13 cellular contexts compared by ENCODE assay signal in genomic region chr5:157306690-157307089, GRCh38. TPM values are rescaled to one million over a fixed set of nuclear protein-coding genes. Genes with fewer than 3 reads are reported as not detected.
DNase-seq lines count a peak whose midpoint lies in the region; TF ChIP-seq lines count a peak whose summit lies in the region.
"Had no signal": no experiment of that assay in that cellular context is flagged by ENCODE, and none has a peak within 500 bp of the region (broad histone marks: within the 10 kb centered on the region; RNA-seq: fewer than 3 reads in every experiment).

No MANE protein-coding gene starts in this region.

- H3K27me3 Mint-ChIP-seq in activated CD4-positive, alpha-beta T cell treated with anti-CD3 and anti-CD28 coated beads, Interleukin-2, amount 10 ng/mL, durations not matched to agents 24 days and 14 days: no peaks in the 10 kb centered on the region

- H3K9me3 Mint-ChIP-seq in activated CD4-positive, alpha-beta T cell treated with anti-CD3 and anti-CD28 coated beads, Interleukin-2, amount 10 ng/mL, durations not matched to agents 24 days and 14 days: no peaks in the 10 kb centered on the region

- H3K36me3 ChIP-seq in OCI-LY1 (ENCODE audit: insufficient read depth, low read length) (peaks cover 92% of the 10 kb centered on the region), neutrophil (peaks cover 96% of the 10 kb centered on the region)

- H3K4me3 ChIP-seq in OCI-LY1 (ENCODE audit: low read depth, low read length, poor library complexity, severe bottlenecking) (no peak overlapping the region), neutrophil (ENCODE audit: low read depth in 1 of 2, low read length in 1 of 2) (no peak overlapping the region)

- no peaks in the 10 kb centered on the region for H3K79me2 ChIP-seq in OCI-LY1 (ENCODE audit: insufficient read depth, low read length)

- DNase-seq in activated CD4-positive, alpha-beta T cell treated with anti-CD3 and anti-CD28 coated beads, Interleukin-2, amount 10 ng/mL, durations not matched to agents 24 days and 14 days: peak; percentile 79
- no peak for DNase-seq in activated CD4-positive, alpha-beta T cell treated with anti-CD3 and anti-CD28 coated beads, Interleukin-2, amount 50 U/mL, for 4 hours
- DNase-seq in activated T-helper 1 cell treated with Interleukin-2 at 50 U/mL for 16 hours (ENCODE audit: low read depth): peak; percentile 25
- DNase-seq in GM19240 (ENCODE audit: insufficient read length, low spot score): no peak
- no peak for DNase-seq in HEK293T (ENCODE audit: extremely low spot score)
- DNase-seq in G401 (ENCODE audit: low spot score): no peak
- DNase-seq: mesenchymal stem cell, NCI-H1048, NCI-H2171 treated with DMSO at 0.1 percent for 48 hours, occipital lobe, SHP77 treated with DMSO at 0.1 percent for 48 hours had no signal

- H3K36me3 Mint-ChIP-seq in activated CD4-positive, alpha-beta T cell treated with anti-CD3 and anti-CD28 coated beads, Interleukin-2, amount 10 ng/mL, durations not matched to agents 24 days and 14 days (ENCODE audit: low read depth): peaks cover 70% of the 10 kb centered on the region

- H3K27ac ChIP-seq in OCI-LY1 (ENCODE audit: low read depth, low read length, poor library complexity, severe bottlenecking) (peak overlapping the region; percentile 26), neutrophil (peak overlapping the region; percentile 82)

- H3K9me3 ChIP-seq in OCI-LY1 (ENCODE audit: low read length) (no peaks in the 10 kb centered on the region), neutrophil (no peaks in the 10 kb centered on the region)

- POLR2A ChIA-PET in HEK293T (lab: Yijun Ruan, JAX): no interaction called here

- TF ChIP-seq CTCF in OCI-LY1 (IDR thresholded peaks at IDR 0.05; ENCODE audit: low read length): no peak
- TF ChIP-seq CTCF in neutrophil (IDR thresholded peaks at IDR 0.05): no peak

- peaks cover 24% of the 10 kb centered on the region for H3K4me1 ChIP-seq in OCI-LY1 (ENCODE audit: insufficient read depth, low read length, severe bottlenecking)
- H3K4me1 ChIP-seq in neutrophil (ENCODE audit: control insufficient read depth in 1 of 2, insufficient read depth in 1 of 2, low read depth in 1 of 2, low read length in 1 of 2): peaks cover 6 to 17% of the 10 kb centered on the region in 2 experiments

- in situ Hi-C loops in G401 (cut with HindIII; ENCODE audit: low sequenced_read_pairs): no loop called here

- H3K4me3 Mint-ChIP-seq in activated CD4-positive, alpha-beta T cell treated with anti-CD3 and anti-CD28 coated beads, Interleukin-2, amount 10 ng/mL, durations not matched to agents 24 days and 14 days: peak overlapping the region; percentile 64

- H3K27me3 ChIP-seq in OCI-LY1 (ENCODE audit: insufficient read depth, low read length) (no peaks in the 10 kb centered on the region), neutrophil (no peaks in the 10 kb centered on the region)

- H3K4me1 Mint-ChIP-seq in activated CD4-positive, alpha-beta T cell treated with anti-CD3 and anti-CD28 coated beads, Interleukin-2, amount 10 ng/mL, durations not matched to agents 24 days and 14 days: peaks cover 56% of the 10 kb centered on the region

- intact Hi-C loops in activated CD4-positive, alpha-beta T cell treated with anti-CD3 and anti-CD28 coated beads, Interleukin-2, amount 10 ng/mL, durations not matched to agents 24 days and 14 days (cut with micrococcal nuclease): no loop called here

- CTCF ChIA-PET in HEK293T (lab: Yijun Ruan, JAX): no interaction called here

- H3K9me2 ChIP-seq in OCI-LY1 (ENCODE audit: low read depth, low read length): no peaks in the 10 kb centered on the region

- no peak overlapping the region for H3K9ac ChIP-seq in OCI-LY1 (ENCODE audit: low read length)

- no peaks in the 10 kb centered on the region for H4K20me1 ChIP-seq in OCI-LY1 (ENCODE audit: insufficient read depth, low read length)

- peak overlapping the region; percentile 77 for H3K27ac Mint-ChIP-seq in activated CD4-positive, alpha-beta T cell treated with anti-CD3 and anti-CD28 coated beads, Interleukin-2, amount 10 ng/mL, durations not matched to agents 24 days and 14 days

- no peak overlapping the region for H2AFZ ChIP-seq in OCI-LY1 (ENCODE audit: low read length)

- no peak overlapping the region for H3K4me2 ChIP-seq in OCI-LY1 (ENCODE audit: low read length)

- no peaks in the 10 kb centered on the region for H3F3A ChIP-seq in OCI-LY1 (ENCODE audit: insufficient read depth, low read length)

TF ChIP-seq in HEK293T, 16 proteins besides CTCF, POLR2A, EP300 and RAD21:
- TF ChIP-seq L3MBTL2 (conservative IDR thresholded peaks at IDR 0.05) (no peak), FOXK2 (IDR thresholded peaks at IDR 0.05) (no peak), ARNT (IDR thresholded peaks at IDR 0.05) (no peak), FOXM1 (IDR thresholded peaks at IDR 0.05; ENCODE audit: borderline replicate concordance) (no peak)

RNA-seq across cellular contexts. Expression of gene CYFIP2, which starts 40.8 kb away (rescaled TPM):
- total RNA-seq in activated CD4-positive, alpha-beta T cell treated with anti-CD3 and anti-CD28 coated beads, Interleukin-2, amount 10 ng/mL, durations not matched to agents 24 days and 14 days: 180 and 193 TPM in 2 replicates
- 22.6 and 32.0 TPM in 2 replicates for total RNA-seq in G401 (2014; rRNA removed; shearing (Covaris generic))

Comparison
In these comparisons a context has a peak if more than half of its experiments do, and no peak if none do; other contexts are left out.
1. DNase-seq: peak in activated CD4-positive, alpha-beta T cell treated with anti-CD3 and anti-CD28 coated beads, Interleukin-2, amount 10 ng/mL, durations not matched to agents 24 days and 14 days (single experiment) and activated T-helper 1 cell treated with Interleukin-2 at 50 U/mL for 16 hours (single experiment); none in activated CD4-positive, alpha-beta T cell treated with anti-CD3 and anti-CD28 coated beads, Interleukin-2, amount 50 U/mL, for 4 hours (0 of 2), GM19240 (single experiment), HEK293T (single experiment) and G401 (single experiment).